8 cellular contexts compared by ENCODE assay signal in genomic region chr6:35181933-35182612, GRCh38. TPM values are rescaled to one million over a fixed set of nuclear protein-coding genes. Genes with fewer than 3 reads are reported as not detected.
DNase-seq lines count a peak whose midpoint lies in the region; ATAC-seq and TF ChIP-seq lines count a peak whose summit lies in the region.

No MANE protein-coding gene starts in this region.

- H3K27me3 ChIP-seq in Peyer's patch: no peaks in the 10 kb centered on the region
- H3K27me3 ChIP-seq in prostate gland (replicated peaks; ENCODE audit: insufficient read depth): no peaks in the 10 kb centered on the region

- intact Hi-C loops in prostate gland (cut with DNase I): no loop called here

- H3K27ac ChIP-seq in Peyer's patch (no peak overlapping the region), prostate gland (no peak overlapping the region)

- H3K4me3 ChIP-seq in Peyer's patch: no peak overlapping the region
- no peak overlapping the region for H3K4me3 ChIP-seq in fibroblast of pulmonary artery (replicated peaks; ENCODE audit: low read depth, low read length)
- H3K4me3 ChIP-seq in prostate gland: no peak overlapping the region

- H3K36me3 ChIP-seq in Peyer's patch (no peaks in the 10 kb centered on the region), prostate gland (no peaks in the 10 kb centered on the region)

- H3K4me1 ChIP-seq in Peyer's patch (peaks cover 0 to 7% (median 0%) of the 10 kb centered on the region in 4 donors), prostate gland (replicated peaks) (no peaks in the 10 kb centered on the region)

- 47% methylated on average over 48 of the region's 55 CpGs for WGBS in prostate gland

- TF ChIP-seq POLR2A in Peyer's patch (IDR thresholded peaks at IDR 0.05) (no peak), prostate gland (IDR thresholded peaks at IDR 0.05) (no peak)

- peak; percentile 30 for DNase-seq in GM20000 (ENCODE audit: low spot score)
- DNase-seq in Peyer's patch: peak in 2 of 3 donors; percentile 68 to 85
- peak; percentile 86 for DNase-seq in fibroblast of pulmonary artery (ENCODE audit: low read depth)
- DNase-seq in renal cortical epithelial cell (ENCODE audit: low read depth): peak; percentile 89
- DNase-seq in activated CD8-positive, alpha-beta memory T cell treated with anti-CD3 and anti-CD28 coated beads, Interleukin-2, amount 50 U/mL, for 48 hours: no peak
- no peak for DNase-seq in HuH-7 (ENCODE audit: low spot score)
- DNase-seq in prostate gland (ENCODE audit: low spot score): no peak

- TF ChIP-seq CTCF in GM20000 (IDR thresholded peaks at IDR 0.05; ENCODE audit: extremely low read depth, missing control alignments): no peak
- TF ChIP-seq CTCF in Peyer's patch (IDR thresholded peaks at IDR 0.05): no peak
- TF ChIP-seq CTCF in fibroblast of pulmonary artery (IDR thresholded peaks at IDR 0.05; ENCODE audit: low read length, missing control alignments): no peak
- no peak for TF ChIP-seq CTCF in prostate gland (IDR thresholded peaks at IDR 0.05)

- H3K9me3 ChIP-seq in Peyer's patch: no peaks in the 10 kb centered on the region
- no peaks in the 10 kb centered on the region for H3K9me3 ChIP-seq in prostate gland

- ATAC-seq in HG02885 (IDR thresholded peaks at IDR 0.05; ENCODE audit: poor library complexity, unreplicated experiment): no peak

RNA-seq across cellular contexts. Expression of gene SCUBE3, which starts 31.7 kb away (rescaled TPM):
- total RNA-seq in Peyer's patch (not detected), renal cortical epithelial cell (0.15 and 0.17 TPM in 2 replicates), prostate gland (1 to 10 TPM; 2.0 to 3.4 TPM)

RNA-seq across cellular contexts. Expression of gene TCP11, which starts 40.9 kb away (rescaled TPM):
- total RNA-seq in Peyer's patch (not detected), renal cortical epithelial cell (0.60 and 0.87 TPM in 2 replicates), prostate gland (10 to 100 TPM in 1 of 2 donors, under 1 TPM in 1; 0.87 to 33.3 TPM)

Comparison
In these comparisons a context has a peak if more than half of its experiments do, and no peak if none do; other contexts are left out.
1. DNase-seq: peak in GM20000 (single experiment), Peyer's patch (2 of 3), fibroblast of pulmonary artery (single experiment) and renal cortical epithelial cell (single experiment); none in activated CD8-positive, alpha-beta memory T cell treated with anti-CD3 and anti-CD28 coated beads, Interleukin-2, amount 50 U/mL, for 48 hours (single experiment), HuH-7 (single experiment) and prostate gland (single experiment).